ENCODE assay signal across 2 cellular contexts in the genomic region with DNA sequence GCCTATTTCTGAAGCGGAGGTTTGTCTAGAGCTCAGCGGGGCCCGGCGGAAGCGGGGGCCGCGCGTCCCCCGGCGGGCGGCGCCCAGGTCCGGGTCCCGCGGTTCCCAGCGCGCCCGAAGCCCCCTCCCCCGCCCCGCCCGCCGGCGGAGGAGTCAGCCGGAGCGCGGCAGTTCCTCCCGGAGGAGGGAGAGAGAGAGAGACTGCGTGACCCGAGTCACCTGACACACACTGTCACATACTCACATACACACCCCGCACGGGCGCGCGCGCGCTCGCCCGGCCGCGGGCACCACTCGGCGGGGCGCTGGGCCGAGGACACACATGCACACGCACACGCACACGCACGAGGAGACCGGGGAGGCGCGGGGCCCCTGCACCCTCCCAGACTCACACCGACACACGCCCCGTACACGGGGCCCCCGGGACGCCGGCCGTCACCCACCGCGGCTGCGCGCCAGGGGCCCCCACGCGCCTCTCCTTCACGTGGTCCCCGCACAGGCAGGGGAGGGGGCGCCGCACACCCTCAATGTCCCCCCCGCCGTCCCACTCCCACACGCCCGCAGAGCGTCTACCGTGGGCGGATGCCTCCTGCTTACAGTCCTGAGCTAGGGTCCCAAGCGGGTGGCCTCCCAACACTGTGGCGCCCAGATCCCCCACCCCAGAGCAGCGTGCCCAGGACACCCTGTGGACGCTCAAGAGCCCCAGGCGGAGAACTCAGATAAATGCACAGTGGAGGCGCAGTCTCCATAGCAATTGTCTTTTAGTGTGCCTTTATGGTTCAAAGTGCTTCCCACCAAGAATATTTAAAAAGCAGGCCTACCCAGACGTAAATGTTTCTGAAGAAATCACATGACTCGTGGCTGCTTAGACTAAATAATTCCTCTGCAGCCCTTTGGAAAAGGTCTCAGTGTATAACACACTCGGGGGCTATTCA.
TF ChIP-seq lines count a peak whose summit lies in the region.

Gene RRAGD, minus strand, starts transcription at position 203 of the 935 bp plus-strand sequence. CDS start 280 bp downstream, outside the sequence.

TF ChIP-seq in HEK293, 187 proteins besides CTCF, POLR2A, EP300 and RAD21 (continues in another document):
- TF ChIP-seq MYNN (tag by site-specific recombination; IDR thresholded peaks at IDR 0.05; ENCODE audit: borderline replicate concordance) (no peak), ZNF530 (tag by site-specific recombination; IDR thresholded peaks at IDR 0.05; ENCODE audit: low read depth) (no peak), ZNF24 (tag by site-specific recombination; IDR thresholded peaks at IDR 0.05) (no peak; the same call in 1 of the 2 replicates), IKZF3 (tag by site-specific recombination; IDR thresholded peaks at IDR 0.05) (0 out of 2 replicates have a peak, but pooled peaks have one; percentile 44), EGR2 (tag by site-specific recombination; IDR thresholded peaks at IDR 0.05; ENCODE audit: low read depth) (peak; percentile 90), ZNF223 (tag by site-specific recombination; IDR thresholded peaks at IDR 0.05) (no peak), ZFP69B (tag by site-specific recombination; IDR thresholded peaks at IDR 0.05) (0 out of 2 replicates have a peak, but pooled peaks have one; percentile 38), ZNF23 (tag by site-specific recombination; IDR thresholded peaks at IDR 0.05; ENCODE audit: borderline replicate concordance) (no peak), ZNF37A (tag by site-specific recombination; IDR thresholded peaks at IDR 0.05) (no peak; the same call in 1 of the 2 replicates), ZNF501 (tag by site-specific recombination; IDR thresholded peaks at IDR 0.05) (peak; percentile 74; the same call in 1 of the 2 replicates), ZNF558 (tag by site-specific recombination; IDR thresholded peaks at IDR 0.05) (no peak), FEZF1 (tag by site-specific recombination; IDR thresholded peaks at IDR 0.05) (0 out of 2 replicates have a peak, but pooled peaks have one; percentile 12), ZBTB7A (tag by site-specific recombination; IDR thresholded peaks at IDR 0.05; ENCODE audit: low read depth) (peak; percentile 49; the same call in 1 of the 2 replicates), ZNF48 (tag by site-specific recombination; IDR thresholded peaks at IDR 0.05) (no peak), ZNF433 (tag by site-specific recombination; IDR thresholded peaks at IDR 0.05; ENCODE audit: low read depth) (no peak), ZXDB (tag by site-specific recombination; IDR thresholded peaks at IDR 0.05) (peak; percentile 70; the same call in 1 of the 2 replicates), ZEB2 (tag by site-specific recombination; IDR thresholded peaks at IDR 0.05) (peak; percentile 62), GLIS1 (tag by site-specific recombination; IDR thresholded peaks at IDR 0.05) (peak; percentile 82), ZNF221 (tag by site-specific recombination; IDR thresholded peaks at IDR 0.05; ENCODE audit: borderline replicate concordance) (no peak; the same call in 1 of the 2 replicates), ZNF292 (tag by site-specific recombination; IDR thresholded peaks at IDR 0.05; ENCODE audit: borderline replicate concordance, low read depth) (no peak), ZNF366 (tag by site-specific recombination; conservative IDR thresholded peaks at IDR 0.05) (no peak), ELK4 (IDR thresholded peaks at IDR 0.05; ENCODE audit: borderline replicate concordance, low read depth, low read length) (no peak), OVOL3 (tag by site-specific recombination; IDR thresholded peaks at IDR 0.05) (no peak; the same call in 1 of the 2 replicates), HOXD13 (CRISPR knock-in tag; IDR thresholded peaks at IDR 0.05; ENCODE audit: borderline replicate concordance) (no peak)
- TF ChIP-seq, protein P1, sequence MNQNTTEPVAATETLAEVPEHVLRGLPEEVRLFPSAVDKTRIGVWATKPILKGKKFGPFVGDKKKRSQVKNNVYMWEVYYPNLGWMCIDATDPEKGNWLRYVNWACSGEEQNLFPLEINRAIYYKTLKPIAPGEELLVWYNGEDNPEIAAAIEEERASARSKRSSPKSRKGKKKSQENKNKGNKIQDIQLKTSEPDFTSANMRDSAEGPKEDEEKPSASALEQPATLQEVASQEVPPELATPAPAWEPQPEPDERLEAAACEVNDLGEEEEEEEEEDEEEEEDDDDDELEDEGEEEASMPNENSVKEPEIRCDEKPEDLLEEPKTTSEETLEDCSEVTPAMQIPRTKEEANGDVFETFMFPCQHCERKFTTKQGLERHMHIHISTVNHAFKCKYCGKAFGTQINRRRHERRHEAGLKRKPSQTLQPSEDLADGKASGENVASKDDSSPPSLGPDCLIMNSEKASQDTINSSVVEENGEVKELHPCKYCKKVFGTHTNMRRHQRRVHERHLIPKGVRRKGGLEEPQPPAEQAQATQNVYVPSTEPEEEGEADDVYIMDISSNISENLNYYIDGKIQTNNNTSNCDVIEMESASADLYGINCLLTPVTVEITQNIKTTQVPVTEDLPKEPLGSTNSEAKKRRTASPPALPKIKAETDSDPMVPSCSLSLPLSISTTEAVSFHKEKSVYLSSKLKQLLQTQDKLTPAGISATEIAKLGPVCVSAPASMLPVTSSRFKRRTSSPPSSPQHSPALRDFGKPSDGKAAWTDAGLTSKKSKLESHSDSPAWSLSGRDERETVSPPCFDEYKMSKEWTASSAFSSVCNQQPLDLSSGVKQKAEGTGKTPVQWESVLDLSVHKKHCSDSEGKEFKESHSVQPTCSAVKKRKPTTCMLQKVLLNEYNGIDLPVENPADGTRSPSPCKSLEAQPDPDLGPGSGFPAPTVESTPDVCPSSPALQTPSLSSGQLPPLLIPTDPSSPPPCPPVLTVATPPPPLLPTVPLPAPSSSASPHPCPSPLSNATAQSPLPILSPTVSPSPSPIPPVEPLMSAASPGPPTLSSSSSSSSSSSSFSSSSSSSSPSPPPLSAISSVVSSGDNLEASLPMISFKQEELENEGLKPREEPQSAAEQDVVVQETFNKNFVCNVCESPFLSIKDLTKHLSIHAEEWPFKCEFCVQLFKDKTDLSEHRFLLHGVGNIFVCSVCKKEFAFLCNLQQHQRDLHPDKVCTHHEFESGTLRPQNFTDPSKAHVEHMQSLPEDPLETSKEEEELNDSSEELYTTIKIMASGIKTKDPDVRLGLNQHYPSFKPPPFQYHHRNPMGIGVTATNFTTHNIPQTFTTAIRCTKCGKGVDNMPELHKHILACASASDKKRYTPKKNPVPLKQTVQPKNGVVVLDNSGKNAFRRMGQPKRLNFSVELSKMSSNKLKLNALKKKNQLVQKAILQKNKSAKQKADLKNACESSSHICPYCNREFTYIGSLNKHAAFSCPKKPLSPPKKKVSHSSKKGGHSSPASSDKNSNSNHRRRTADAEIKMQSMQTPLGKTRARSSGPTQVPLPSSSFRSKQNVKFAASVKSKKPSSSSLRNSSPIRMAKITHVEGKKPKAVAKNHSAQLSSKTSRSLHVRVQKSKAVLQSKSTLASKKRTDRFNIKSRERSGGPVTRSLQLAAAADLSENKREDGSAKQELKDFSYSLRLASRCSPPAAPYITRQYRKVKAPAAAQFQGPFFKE (tag by site-specific recombination; IDR thresholded peaks at IDR 0.05; ENCODE audit: borderline replicate concordance) = 0 out of 2 replicates have a peak, but pooled peaks have one; percentile 68

TF ChIP-seq in K562, 482 proteins besides CTCF, POLR2A, EP300 and RAD21 (continues in another document):
- no peak for TF ChIP-seq CGGBP1 (CRISPR knock-in tag; IDR thresholded peaks at IDR 0.05)
- TF ChIP-seq CLOCK (CRISPR knock-in tag; IDR thresholded peaks at IDR 0.05; ENCODE audit: borderline replicate concordance) = no peak
- no peak for TF ChIP-seq KLF1 (tag; IDR thresholded peaks at IDR 0.05)
- no peak for TF ChIP-seq MYBL2 (IDR thresholded peaks at IDR 0.05; ENCODE audit: low read depth)
- no peak for TF ChIP-seq MYBL2 (CRISPR knock-in tag; IDR thresholded peaks at IDR 0.05; ENCODE audit: borderline replicate concordance)
- no peak for TF ChIP-seq ZNF384 (IDR thresholded peaks at IDR 0.05; ENCODE audit: low read depth, low read length)
- TF ChIP-seq ZNF764 (CRISPR knock-in tag; IDR thresholded peaks at IDR 0.05; ENCODE audit: low read depth) = no peak
- TF ChIP-seq ZC3H8 (IDR thresholded peaks at IDR 0.05) = no peak
- no peak for TF ChIP-seq ETS1 (conservative IDR thresholded peaks at IDR 0.05; ENCODE audit: control insufficient read depth, low read depth, low read length)
- TF ChIP-seq HDAC1 (IDR thresholded peaks at IDR 0.05) = no peak
- no peak for TF ChIP-seq MTA1 (IDR thresholded peaks at IDR 0.05; ENCODE audit: borderline replicate concordance)
- TF ChIP-seq ZBTB17 (CRISPR knock-in tag; IDR thresholded peaks at IDR 0.05) = no peak
- TF ChIP-seq, protein P2, sequence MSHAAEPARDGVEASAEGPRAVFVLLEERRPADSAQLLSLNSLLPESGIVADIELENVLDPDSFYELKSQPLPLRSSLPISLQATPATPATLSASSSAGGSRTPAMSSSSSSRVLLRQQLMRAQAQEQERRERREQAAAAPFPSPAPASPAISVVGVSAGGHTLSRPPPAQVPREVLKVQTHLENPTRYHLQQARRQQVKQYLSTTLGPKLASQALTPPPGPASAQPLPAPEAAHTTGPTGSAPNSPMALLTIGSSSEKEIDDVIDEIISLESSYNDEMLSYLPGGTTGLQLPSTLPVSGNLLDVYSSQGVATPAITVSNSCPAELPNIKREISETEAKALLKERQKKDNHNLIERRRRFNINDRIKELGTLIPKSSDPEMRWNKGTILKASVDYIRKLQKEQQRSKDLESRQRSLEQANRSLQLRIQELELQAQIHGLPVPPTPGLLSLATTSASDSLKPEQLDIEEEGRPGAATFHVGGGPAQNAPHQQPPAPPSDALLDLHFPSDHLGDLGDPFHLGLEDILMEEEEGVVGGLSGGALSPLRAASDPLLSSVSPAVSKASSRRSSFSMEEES (CRISPR knock-in tag; IDR thresholded peaks at IDR 0.05) = peak; percentile 68
- TF ChIP-seq, protein P3, sequence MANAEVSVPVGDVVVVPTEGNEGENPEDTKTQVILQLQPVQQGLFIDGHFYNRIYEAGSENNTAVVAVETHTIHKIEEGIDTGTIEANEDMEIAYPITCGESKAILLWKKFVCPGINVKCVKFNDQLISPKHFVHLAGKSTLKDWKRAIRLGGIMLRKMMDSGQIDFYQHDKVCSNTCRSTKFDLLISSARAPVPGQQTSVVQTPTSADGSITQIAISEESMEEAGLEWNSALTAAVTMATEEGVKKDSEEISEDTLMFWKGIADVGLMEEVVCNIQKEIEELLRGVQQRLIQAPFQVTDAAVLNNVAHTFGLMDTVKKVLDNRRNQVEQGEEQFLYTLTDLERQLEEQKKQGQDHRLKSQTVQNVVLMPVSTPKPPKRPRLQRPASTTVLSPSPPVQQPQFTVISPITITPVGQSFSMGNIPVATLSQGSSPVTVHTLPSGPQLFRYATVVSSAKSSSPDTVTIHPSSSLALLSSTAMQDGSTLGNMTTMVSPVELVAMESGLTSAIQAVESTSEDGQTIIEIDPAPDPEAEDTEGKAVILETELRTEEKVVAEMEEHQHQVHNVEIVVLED (CRISPR knock-in tag; IDR thresholded peaks at IDR 0.05) = no peak
- no peak for TF ChIP-seq KDM5B (IDR thresholded peaks at IDR 0.05; ENCODE audit: insufficient replicate concordance, low read depth, low read length)
- no peak for TF ChIP-seq BRD9 (IDR thresholded peaks at IDR 0.05; ENCODE audit: low read depth, partially characterized antibody)
- TF ChIP-seq BRF1 (IDR thresholded peaks at IDR 0.05; ENCODE audit: borderline replicate concordance, extremely low read depth, insufficient read length) = no peak
- no peak for TF ChIP-seq ZNF134 (CRISPR knock-in tag; conservative IDR thresholded peaks at IDR 0.05)
- TF ChIP-seq RHOXF2B (CRISPR knock-in tag; conservative IDR thresholded peaks at IDR 0.05) = no peak
- TF ChIP-seq FOXP4 (CRISPR knock-in tag; IDR thresholded peaks at IDR 0.05; ENCODE audit: borderline replicate concordance) = no peak
- no peak for TF ChIP-seq SRSF1 (IDR thresholded peaks at IDR 0.05; ENCODE audit: low read depth, low read length)
